ENCODE assay signal across 15 cellular contexts in the genomic region with DNA sequence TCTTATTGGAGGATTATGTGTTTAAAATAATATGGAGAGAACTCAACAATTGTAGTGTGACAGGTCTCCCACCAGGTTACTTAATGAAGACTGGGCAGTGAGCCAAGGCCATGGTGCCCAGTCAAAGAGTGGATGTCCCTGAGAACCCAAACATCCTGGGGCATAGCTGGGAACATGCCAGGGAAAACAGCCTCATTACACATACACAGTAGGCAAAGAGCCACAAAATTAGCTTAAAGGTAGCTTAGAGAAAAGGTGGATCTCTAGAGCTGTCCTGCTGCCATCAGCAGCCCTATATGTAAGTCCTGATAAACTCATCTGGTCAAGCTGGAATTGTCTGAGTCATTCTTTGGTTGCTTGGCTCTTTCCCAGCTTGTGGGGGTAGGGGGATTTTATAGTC.
DNase-seq lines count a peak whose midpoint lies in the region; ATAC-seq and TF ChIP-seq lines count a peak whose summit lies in the region.
"Had no signal": no experiment of that assay in that cellular context is flagged by ENCODE, and none has a peak within 500 bp of the region (broad histone marks: within the 10 kb centered on the region; RNA-seq: fewer than 3 reads in every experiment).

No MANE protein-coding gene starts in this region.

- no peak for TF ChIP-seq POLR2A in GM18505 (IDR thresholded peaks at IDR 0.05; ENCODE audit: borderline replicate concordance, extremely low read depth, insufficient read depth, insufficient read length)

- TF ChIP-seq CTCF in PC-3 (conservative IDR thresholded peaks at IDR 0.05; ENCODE audit: low read depth, low read length), result no peak

- H3K4me2 ChIP-seq in PC-3 (ENCODE audit: low read length), result no peak overlapping the region

- CTCF ChIA-PET in PC-3 (lab: Charles Lee), result no interaction called here

- no peak overlapping the region for H3K4me3 ChIP-seq in PC-3 (ENCODE audit: low read length)
- H3K4me3 ChIP-seq: dorsolateral prefrontal cortex had no signal

- no peak overlapping the region for H3K27ac ChIP-seq in PC-3 (ENCODE audit: low read length)
- H3K27ac ChIP-seq: dorsolateral prefrontal cortex, foreskin keratinocyte had no signal

- intact Hi-C loops in PC-3 (cut with micrococcal nuclease), result no loop called here

- POLR2A ChIA-PET in PC-3 (lab: Charles Lee; ENCODE audit: unreplicated experiment), result interaction anchor here (0.7 kb wide), 1 partner anchor 206 kb away, joined by 7 read pairs; no protein-coding TSS in a partner anchor

- H3K9me3 Mint-ChIP-seq in activated T-cell treated with anti-CD3 and anti-CD28 coated beads, Interleukin-2, amount 50 U/mL, for 24 hours, result no peaks in the 10 kb centered on the region
- H3K9me3 Mint-ChIP-seq: activated naive CD8-positive, alpha-beta T cell treated with anti-CD3 and anti-CD28 coated beads, Interleukin-2, amount 10 ng/mL, durations not matched to agents 7 days and 5 days; T-helper 2 cell treated with Interferon-gamma antibody and Interleukin-4, amounts not matched to agents 5 μg/mL and 100 μg/mL, for 36 hours had no signal

- H3K4me3 Mint-ChIP-seq in activated T-cell treated with anti-CD3 and anti-CD28 coated beads, Interleukin-2, amount 50 U/mL, for 24 hours, result no peak overlapping the region
- H3K4me3 Mint-ChIP-seq: activated naive CD8-positive, alpha-beta T cell treated with anti-CD3 and anti-CD28 coated beads, Interleukin-2, amount 10 ng/mL, durations not matched to agents 7 days and 5 days; natural killer cell treated with Interleukin-12 subunit alpha and Interleukin-12 subunit beta and Interleukin-15 and Interleukin-18, amount 100 ng/mL, for 72 hours; T-helper 2 cell treated with Interferon-gamma antibody and Interleukin-4, amounts not matched to agents 5 μg/mL and 100 μg/mL, for 36 hours had no signal

- H3K9me3 ChIP-seq in PC-3 (ENCODE audit: low read length), result no peaks in the 10 kb centered on the region

- no peaks in the 10 kb centered on the region for H3K4me1 Mint-ChIP-seq in activated T-cell treated with anti-CD3 and anti-CD28 coated beads, Interleukin-2, amount 50 U/mL, for 24 hours (ENCODE audit: low read depth)
- H3K4me1 Mint-ChIP-seq: activated naive CD8-positive, alpha-beta T cell treated with anti-CD3 and anti-CD28 coated beads, Interleukin-2, amount 10 ng/mL, durations not matched to agents 7 days and 5 days had no signal

- no peak overlapping the region for H2AFZ ChIP-seq in PC-3 (ENCODE audit: low read length)

- no peaks in the 10 kb centered on the region for H3K36me3 Mint-ChIP-seq in activated T-cell treated with anti-CD3 and anti-CD28 coated beads, Interleukin-2, amount 50 U/mL, for 24 hours (ENCODE audit: low read depth)
- H3K36me3 Mint-ChIP-seq: activated naive CD8-positive, alpha-beta T cell treated with anti-CD3 and anti-CD28 coated beads, Interleukin-2, amount 10 ng/mL, durations not matched to agents 7 days and 5 days; natural killer cell treated with Interleukin-12 subunit alpha and Interleukin-12 subunit beta and Interleukin-15 and Interleukin-18, amount 100 ng/mL, for 72 hours had no signal

- no TSS peak for BruUV-seq in PC-3 (replicated peaks; lab: Mats Ljungman, UMichigan)

- H3F3A ChIP-seq in PC-3 (ENCODE audit: low read length, unreplicated experiment), result no peaks in the 10 kb centered on the region

- no peaks in the 10 kb centered on the region for H3K27me3 ChIP-seq in PC-3 (ENCODE audit: low read length)
- H3K27me3 ChIP-seq: dorsolateral prefrontal cortex, foreskin keratinocyte had no signal

- no peaks in the 10 kb centered on the region for H4K20me1 ChIP-seq in PC-3 (ENCODE audit: low read length)

- H3K4me1 ChIP-seq in PC-3 (ENCODE audit: insufficient read depth, low read length), result no peaks in the 10 kb centered on the region
- H3K4me1 ChIP-seq: foreskin keratinocyte had no signal

- H3K9ac ChIP-seq in PC-3 (ENCODE audit: low read length), result no peak overlapping the region

- H3K36me3 ChIP-seq in PC-3 (ENCODE audit: low read depth, low read length), result no peaks in the 10 kb centered on the region

- no peaks in the 10 kb centered on the region for H3K79me2 ChIP-seq in PC-3 (ENCODE audit: low read length)

- no peaks in the 10 kb centered on the region for H3K27me3 Mint-ChIP-seq in activated T-cell treated with anti-CD3 and anti-CD28 coated beads, Interleukin-2, amount 50 U/mL, for 24 hours

- H3K27ac Mint-ChIP-seq in activated T-cell treated with anti-CD3 and anti-CD28 coated beads, Interleukin-2, amount 50 U/mL, for 24 hours, result no peak overlapping the region
- H3K27ac Mint-ChIP-seq: activated naive CD8-positive, alpha-beta T cell treated with anti-CD3 and anti-CD28 coated beads, Interleukin-2, amount 10 ng/mL, durations not matched to agents 7 days and 5 days; natural killer cell treated with Interleukin-12 subunit alpha and Interleukin-12 subunit beta and Interleukin-15 and Interleukin-18, amount 100 ng/mL, for 72 hours; T-helper 2 cell treated with Interferon-gamma antibody and Interleukin-4, amounts not matched to agents 5 μg/mL and 100 μg/mL, for 36 hours had no signal

- DNase-seq in DMS53 treated with DMSO at 0.1 percent for 48 hours (lab: John Stamatoyannopoulos, UW; ENCODE audit: unreplicated experiment) (peak; percentile 77), NCI-H146 treated with DMSO at 0.1 percent for 48 hours (lab: John Stamatoyannopoulos, UW; ENCODE audit: unreplicated experiment) (peak; percentile 84), PC-3 (peak; percentile 90), kidney tubule cell (ENCODE audit: low spot score) (peak; percentile 75)
- DNase-seq in activated T-cell treated with anti-CD3 and anti-CD28 coated beads, Interleukin-2, amount 50 U/mL, for 24 hours, result no peak
- no peak for DNase-seq in activated T-cell treated with anti-CD3 and anti-CD28 coated beads, Interleukin-2, amount 50 U/mL, for 1 hour
- DNase-seq: activated CD8-positive, alpha-beta memory T cell treated with anti-CD3 and anti-CD28 coated beads for 24 hours; activated naive CD8-positive, alpha-beta T cell treated with anti-CD3 and anti-CD28 coated beads, Interleukin-2, amount 10 ng/mL, durations not matched to agents 7 days and 5 days; NK-92 treated with Interleukin-12 subunit alpha and Interleukin-12 subunit beta, amount 100 ng/mL, for 24 hours had no signal

- no peaks in the 10 kb centered on the region for H3K9me2 ChIP-seq in PC-3 (replicated peaks; ENCODE audit: low read length)

- ATAC-seq in PC-3 (peak; percentile 76), GM18870 (IDR thresholded peaks at IDR 0.05; ENCODE audit: unreplicated experiment) (no peak), GM18505 (IDR thresholded peaks at IDR 0.05; ENCODE audit: unreplicated experiment) (no peak)
- ATAC-seq: foreskin keratinocyte; natural killer cell treated with Interleukin-12 subunit alpha and Interleukin-12 subunit beta and Interleukin-15 and Interleukin-18, amount 100 ng/mL, for 72 hours had no signal

Comparison
In these comparisons a context has a peak if more than half of its experiments do, and no peak if none do; other contexts are left out.
1. DNase-seq: peak in DMS53 treated with DMSO at 0.1 percent for 48 hours (single experiment), NCI-H146 treated with DMSO at 0.1 percent for 48 hours (single experiment), PC-3 (single experiment) and kidney tubule cell (single experiment); none in activated T-cell treated with anti-CD3 and anti-CD28 coated beads, Interleukin-2, amount 50 U/mL, for 24 hours (single experiment) and activated T-cell treated with anti-CD3 and anti-CD28 coated beads, Interleukin-2, amount 50 U/mL, for 1 hour (single experiment).